ENCODE assay signal across 8 cellular contexts in the genomic region with DNA sequence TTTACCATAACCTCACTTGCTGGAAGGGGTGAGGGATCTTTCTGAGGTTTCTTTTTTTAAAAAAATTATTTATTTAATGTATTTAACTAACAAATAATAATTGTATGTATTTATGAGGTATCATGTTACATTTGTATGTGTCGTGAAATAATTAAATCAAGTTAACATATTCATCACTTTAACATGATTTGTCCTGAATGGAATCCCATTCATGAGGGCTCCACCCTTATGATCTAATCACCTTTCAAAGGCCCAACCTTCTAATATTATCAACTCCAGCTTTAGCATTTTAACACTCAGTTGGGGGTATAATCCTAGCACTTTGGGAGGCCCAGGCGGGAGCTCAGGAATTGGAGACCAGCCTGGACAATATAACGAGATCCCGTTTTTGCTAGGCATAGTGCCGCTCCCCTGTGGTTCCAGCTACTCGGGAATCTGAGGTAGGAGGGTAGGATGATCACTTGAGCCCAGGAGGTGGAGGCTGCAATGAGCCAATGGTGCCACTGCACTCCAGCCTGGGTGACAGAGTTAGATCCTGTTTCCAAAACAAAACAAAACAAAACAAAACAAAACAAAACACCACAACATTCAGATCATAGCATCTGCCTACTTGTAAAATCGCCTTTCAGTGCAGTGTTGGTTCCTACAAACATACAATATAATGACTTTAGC. TPM values are rescaled to one million over a fixed set of nuclear protein-coding genes. Genes with fewer than 3 reads are reported as not detected.
DNase-seq lines count a peak whose midpoint lies in the region; ATAC-seq and TF ChIP-seq lines count a peak whose summit lies in the region.
"Had no signal": no experiment of that assay in that cellular context is flagged by ENCODE, and none has a peak within 500 bp of the region (broad histone marks: within the 10 kb centered on the region; RNA-seq: fewer than 3 reads in every experiment).

No MANE protein-coding gene starts in this region.

- H3K27ac Mint-ChIP-seq in Calu3 (ENCODE audit: unreplicated experiment), result peak overlapping the region; percentile 95
- H3K27ac Mint-ChIP-seq in activated T-helper 2 cell treated with anti-CD3 and anti-CD28 coated beads, Interferon-gamma antibody, Interleukin-2, Interleukin-4, amounts not matched to agents 10 μg/mL and 5 μg/mL and 100 μg/mL, durations not matched to agents 14 hours and 24 hours and 36 hours, result no peak overlapping the region
- peak overlapping the region in 9 of 10 donors; percentile 48 to 99 (median 97) for H3K27ac Mint-ChIP-seq in naive thymus-derived CD8-positive, alpha-beta T cell

- H3K9me3 ChIP-seq in A673 (ENCODE audit: low read depth, low read length, poor library complexity, severe bottlenecking), result no peaks in the 10 kb centered on the region

- H3K36me3 Mint-ChIP-seq in Calu3 (ENCODE audit: insufficient read depth, unreplicated experiment), result peaks cover 23% of the 10 kb centered on the region
- H3K36me3 Mint-ChIP-seq in activated T-helper 2 cell treated with anti-CD3 and anti-CD28 coated beads, Interferon-gamma antibody, Interleukin-2, Interleukin-4, amounts not matched to agents 10 μg/mL and 5 μg/mL and 100 μg/mL, durations not matched to agents 14 hours and 24 hours and 36 hours (ENCODE audit: low read depth), result no peaks in the 10 kb centered on the region
- no peaks in the 10 kb centered on the region for H3K36me3 Mint-ChIP-seq in naive thymus-derived CD8-positive, alpha-beta T cell

- no TSS peak for BruUV-seq in Calu3 (replicated peaks; lab: Mats Ljungman, UMichigan)
- no TSS peak for BruUV-seq in A673 (replicated peaks; lab: Mats Ljungman, UMichigan)

- H3K27ac ChIP-seq in HL-60 (replicated peaks) (peak overlapping the region; percentile 91), A673 (ENCODE audit: low read depth, low read length, poor library complexity, severe bottlenecking) (no peak overlapping the region)

- H3K9me3 Mint-ChIP-seq in Calu3 (ENCODE audit: low read depth, unreplicated experiment), result no peaks in the 10 kb centered on the region
- no peaks in the 10 kb centered on the region for H3K9me3 Mint-ChIP-seq in activated T-helper 2 cell treated with anti-CD3 and anti-CD28 coated beads, Interferon-gamma antibody, Interleukin-2, Interleukin-4, amounts not matched to agents 10 μg/mL and 5 μg/mL and 100 μg/mL, durations not matched to agents 14 hours and 24 hours and 36 hours
- H3K9me3 Mint-ChIP-seq in naive thymus-derived CD8-positive, alpha-beta T cell, result no peaks in the 10 kb centered on the region

- POLR2A ChIA-PET in naive thymus-derived CD8-positive, alpha-beta T cell (lab: Charles Lee), result interaction anchor here (0.6 to 3.6 kb wide), 2 partner anchors 9 to 41 kb away, joined by 4 to 36 read pairs; no protein-coding TSS in a partner anchor
- POLR2A ChIA-PET in A673 (lab: Charles Lee; ENCODE audit: low non-redundant PET), result no interaction called here

- H3K27me3 Mint-ChIP-seq in Calu3 (ENCODE audit: unreplicated experiment), result peaks cover 38% of the 10 kb centered on the region
- peaks cover 12% of the 10 kb centered on the region for H3K27me3 Mint-ChIP-seq in activated T-helper 2 cell treated with anti-CD3 and anti-CD28 coated beads, Interferon-gamma antibody, Interleukin-2, Interleukin-4, amounts not matched to agents 10 μg/mL and 5 μg/mL and 100 μg/mL, durations not matched to agents 14 hours and 24 hours and 36 hours (ENCODE audit: low read depth)
- no peaks in the 10 kb centered on the region for H3K27me3 Mint-ChIP-seq in naive thymus-derived CD8-positive, alpha-beta T cell

- H3K36me3 ChIP-seq in A673 (ENCODE audit: insufficient read depth, low read length, poor library complexity, severe bottlenecking), result no peaks in the 10 kb centered on the region

- DNase-seq in Calu3, result no peak
- no peak for DNase-seq in HL-60 (ENCODE audit: low read depth in 1 of 2, low spot score in 1 of 2)
- no peak for DNase-seq in activated T-helper 2 cell treated with anti-CD3 and anti-CD28 coated beads, Interferon-gamma antibody, Interleukin-2, Interleukin-4, amounts not matched to agents 10 μg/mL and 5 μg/mL and 100 μg/mL, durations not matched to agents 14 hours and 24 hours and 36 hours (ENCODE audit: low spot score)
- no peak for DNase-seq in naive thymus-derived CD8-positive, alpha-beta T cell
- no peak for DNase-seq in A673 (ENCODE audit: low spot score)
- no peak for DNase-seq in NCI-H2227 (lab: John Stamatoyannopoulos, UW; ENCODE audit: unreplicated experiment)
- DNase-seq: retina had no signal

- TF ChIP-seq CTCF in Calu3 (IDR thresholded peaks at IDR 0.05; ENCODE audit: unreplicated experiment) (no peak), HL-60 (IDR thresholded peaks at IDR 0.05; ENCODE audit: insufficient read depth, low read length) (no peak), A673 (conservative IDR thresholded peaks at IDR 0.05; ENCODE audit: low read depth, low read length) (no peak)

- no peak for ATAC-seq in naive thymus-derived CD8-positive, alpha-beta T cell
- no peak for ATAC-seq in GM21515 (IDR thresholded peaks at IDR 0.05; ENCODE audit: unreplicated experiment)

- H3K4me1 Mint-ChIP-seq in Calu3 (ENCODE audit: low read depth, unreplicated experiment), result peaks cover 9% of the 10 kb centered on the region
- peaks cover 19% of the 10 kb centered on the region for H3K4me1 Mint-ChIP-seq in activated T-helper 2 cell treated with anti-CD3 and anti-CD28 coated beads, Interferon-gamma antibody, Interleukin-2, Interleukin-4, amounts not matched to agents 10 μg/mL and 5 μg/mL and 100 μg/mL, durations not matched to agents 14 hours and 24 hours and 36 hours (ENCODE audit: low read depth)
- peaks cover 15 to 34% (median 30%) of the 10 kb centered on the region in 4 donors for H3K4me1 Mint-ChIP-seq in naive thymus-derived CD8-positive, alpha-beta T cell

- intact Hi-C loops in Calu3 (cut with micrococcal nuclease; ENCODE audit: unreplicated experiment) (no loop called here), A673 (cut with micrococcal nuclease; ENCODE audit: unreplicated experiment) (no loop called here)
- intact Hi-C loops in activated T-helper 2 cell treated with anti-CD3 and anti-CD28 coated beads, Interferon-gamma antibody, Interleukin-2, Interleukin-4, amounts not matched to agents 10 μg/mL and 5 μg/mL and 100 μg/mL, durations not matched to agents 14 hours and 24 hours and 36 hours (cut with micrococcal nuclease), result loop anchor here (10.0 kb wide), 1 partner anchor 1150 kb away; no protein-coding TSS in a partner anchor

- no peaks in the 10 kb centered on the region for H3K4me1 ChIP-seq in A673 (ENCODE audit: insufficient read depth, low read length, poor library complexity, severe bottlenecking)

- H3K27me3 ChIP-seq in HL-60 (ENCODE audit: insufficient read depth, poor library complexity, severe bottlenecking) (no peaks in the 10 kb centered on the region), A673 (replicated peaks; ENCODE audit: insufficient read depth, low read depth, low read length, poor library complexity) (no peaks in the 10 kb centered on the region)

- CTCF ChIA-PET in Calu3 (lab: Charles Lee) (no interaction called here), A673 (lab: Charles Lee) (no interaction called here)

- no peak overlapping the region for H3K4me3 ChIP-seq in HL-60 (replicated peaks; ENCODE audit: insufficient read depth, low read length)
- no peak overlapping the region for H3K4me3 ChIP-seq in A673 (ENCODE audit: low read depth, low read length, poor library complexity, severe bottlenecking)

- peak overlapping the region; percentile 97 for H3K4me3 Mint-ChIP-seq in Calu3 (ENCODE audit: low read depth, unreplicated experiment)
- H3K4me3 Mint-ChIP-seq in activated T-helper 2 cell treated with anti-CD3 and anti-CD28 coated beads, Interferon-gamma antibody, Interleukin-2, Interleukin-4, amounts not matched to agents 10 μg/mL and 5 μg/mL and 100 μg/mL, durations not matched to agents 14 hours and 24 hours and 36 hours (ENCODE audit: low read depth), result peak overlapping the region; percentile 90
- peak overlapping the region; percentile 45 to 98 (median 95) for H3K4me3 Mint-ChIP-seq in naive thymus-derived CD8-positive, alpha-beta T cell

RNA-seq across cellular contexts. Expression of gene TAF4B, which starts 1.1 kb away (rescaled TPM):
- 8.3 and 9.6 TPM in 2 replicates for total RNA-seq in Calu3 (2022)
- 14.9 and 16.1 TPM in 2 replicates for total RNA-seq in activated T-helper 2 cell treated with anti-CD3 and anti-CD28 coated beads, Interferon-gamma antibody, Interleukin-2, Interleukin-4, amounts not matched to agents 10 μg/mL and 5 μg/mL and 100 μg/mL, durations not matched to agents 14 hours and 24 hours and 36 hours
- total RNA-seq in naive thymus-derived CD8-positive, alpha-beta T cell, result 10 to 100 TPM; 13.6 to 17.4 TPM
- polyA plus RNA-seq in naive thymus-derived CD8-positive, alpha-beta T cell, result 10 to 100 TPM in 1 of 3 donors, 1 to 10 TPM in 2; 7.3 to 12.8 (median 8.2) TPM
- total RNA-seq in A673 (2021), result 2.0 and 2.5 TPM in 2 replicates
